8 cellular contexts compared by ENCODE assay signal in the genomic region with DNA sequence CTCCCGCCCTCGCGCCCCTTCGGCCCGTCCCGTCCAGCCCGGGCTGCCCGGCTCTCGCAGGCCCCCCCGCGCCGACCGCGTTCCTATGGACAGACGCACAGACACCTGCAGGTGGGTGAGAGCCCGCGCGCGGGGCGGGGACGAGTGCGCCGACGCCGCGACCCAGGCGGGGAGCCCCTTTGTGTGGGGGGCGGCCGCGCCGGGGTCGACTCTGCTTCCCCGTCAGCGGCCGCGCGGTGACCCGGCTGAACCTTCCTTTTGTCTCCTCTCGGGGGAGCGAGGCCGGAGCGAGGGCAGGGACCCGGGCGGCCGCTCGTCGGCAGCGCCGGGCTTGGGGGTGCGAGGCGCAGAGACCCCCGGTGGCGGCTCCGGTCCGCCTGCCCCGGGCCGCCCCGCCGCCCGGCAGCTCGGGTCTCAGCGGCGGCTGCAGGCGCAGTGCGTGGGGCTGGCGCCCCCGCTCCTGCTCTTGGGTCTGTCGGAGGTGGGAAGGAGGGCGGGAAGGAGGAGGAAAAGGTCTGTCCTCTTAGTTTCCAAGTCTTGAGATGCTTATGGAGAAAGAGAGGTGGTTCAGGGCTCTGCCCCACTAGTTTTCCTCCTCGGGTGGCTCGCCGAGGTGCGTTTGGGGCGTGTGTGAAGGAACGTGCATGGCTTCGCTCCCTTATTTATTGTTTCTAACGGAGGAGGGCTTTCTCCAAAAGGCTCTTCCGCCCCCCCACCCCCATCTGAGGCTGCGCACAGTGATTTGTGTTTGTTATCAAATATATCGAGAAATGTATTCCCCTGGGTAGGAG. TPM values are rescaled to one million over a fixed set of nuclear protein-coding genes. Genes with fewer than 3 reads are reported as not detected.
DNase-seq lines count a peak whose midpoint lies in the region; ATAC-seq and TF ChIP-seq lines count a peak whose summit lies in the region.

No MANE protein-coding gene starts in this region.

- no peaks in the 10 kb centered on the region for H3K9me3 ChIP-seq in liver (ENCODE audit: control insufficient read depth in 4 of 4, low read length in 3 of 4)

- no peaks in the 10 kb centered on the region for H3K27me3 ChIP-seq in liver (ENCODE audit: control insufficient read depth in 4 of 4, insufficient read depth in 4 of 4, low read length in 3 of 4)

- DNase-seq in NCI-H146 (lab: John Stamatoyannopoulos, UW) (peak; percentile 63), NCI-H146 treated with DMSO at 0.1 percent for 48 hours (lab: John Stamatoyannopoulos, UW; ENCODE audit: unreplicated experiment) (no peak), NCI-H1930 (lab: John Stamatoyannopoulos, UW) (peak; percentile 20 to 52), choroid plexus epithelial cell (ENCODE audit: low read depth) (peak; percentile 56)
- peak; percentile 24 for DNase-seq in activated CD4-positive, alpha-beta T cell treated with anti-CD3 and anti-CD28 coated beads for 1 hour
- peak; percentile 45 to 60 for DNase-seq in stimulated activated CD4-positive, alpha-beta T cell treated with anti-CD3 and anti-CD28 coated beads, Interleukin-4, amount 100 ng/mL, for 4 hours

- H3K4me3 ChIP-seq in choroid plexus epithelial cell (ENCODE audit: low read depth, low read length) (peak overlapping the region; percentile 80), liver (ENCODE audit: low read depth in 1 of 3, low read length in 3 of 3) (peak overlapping the region; percentile 81 to 92 (median 87))

- peak overlapping the region; percentile 71 to 81 for H3K27ac ChIP-seq in liver (ENCODE audit: low read depth in 1 of 2, low read length in 2 of 2)

- TF ChIP-seq CTCF in choroid plexus epithelial cell (conservative IDR thresholded peaks at IDR 0.05; ENCODE audit: low read depth, low read length): no peak
- TF ChIP-seq CTCF in liver (IDR thresholded peaks at IDR 0.05; ENCODE audit: low read depth, low read length, missing input control): no peak

- peak overlapping the region; percentile 52 to 66 for H3K9ac ChIP-seq in liver (ENCODE audit: low read depth in 1 of 2, low read length in 2 of 2)

- WGBS in liver: under 1% methylated on average over 80 of the region's 80 CpGs

- peak in 1 of 2 donors; percentile 20 for TF ChIP-seq RAD21 in liver (IDR thresholded peaks at IDR 0.05)

- peak; percentile 59 for ATAC-seq in HG02798 (IDR thresholded peaks at IDR 0.05; ENCODE audit: poor library complexity, unreplicated experiment)

- H3K4me1 ChIP-seq in liver (ENCODE audit: control insufficient read depth in 4 of 4, insufficient read depth in 4 of 4, low read length in 3 of 4): peaks cover 1 to 30% (median 11%) of the 10 kb centered on the region in 4 donors

- H3K36me3 ChIP-seq in liver (ENCODE audit: control insufficient read depth in 4 of 4, insufficient read depth in 3 of 4, low read depth in 1 of 4, low read length in 3 of 4): no peaks in the 10 kb centered on the region

TF ChIP-seq in liver, 16 proteins besides CTCF, POLR2A, EP300 and RAD21:
- no peak for TF ChIP-seq HNF4A (conservative IDR thresholded peaks at IDR 0.05)
- TF ChIP-seq YY1 (IDR thresholded peaks at IDR 0.05): peak; percentile 10

RNA-seq across cellular contexts. Expression of gene KIAA1958, which starts 0.6 kb away (rescaled TPM):
- 1 to 10 TPM; 4.5 to 7.1 TPM for total RNA-seq in liver
- 1 to 10 TPM in 1 of 2 donors, under 1 TPM in 1; 0.99 to 2.1 TPM for polyA plus RNA-seq in liver
